Comparison of ENCODE assay signal across 8 cellular contexts in the genomic region with DNA sequence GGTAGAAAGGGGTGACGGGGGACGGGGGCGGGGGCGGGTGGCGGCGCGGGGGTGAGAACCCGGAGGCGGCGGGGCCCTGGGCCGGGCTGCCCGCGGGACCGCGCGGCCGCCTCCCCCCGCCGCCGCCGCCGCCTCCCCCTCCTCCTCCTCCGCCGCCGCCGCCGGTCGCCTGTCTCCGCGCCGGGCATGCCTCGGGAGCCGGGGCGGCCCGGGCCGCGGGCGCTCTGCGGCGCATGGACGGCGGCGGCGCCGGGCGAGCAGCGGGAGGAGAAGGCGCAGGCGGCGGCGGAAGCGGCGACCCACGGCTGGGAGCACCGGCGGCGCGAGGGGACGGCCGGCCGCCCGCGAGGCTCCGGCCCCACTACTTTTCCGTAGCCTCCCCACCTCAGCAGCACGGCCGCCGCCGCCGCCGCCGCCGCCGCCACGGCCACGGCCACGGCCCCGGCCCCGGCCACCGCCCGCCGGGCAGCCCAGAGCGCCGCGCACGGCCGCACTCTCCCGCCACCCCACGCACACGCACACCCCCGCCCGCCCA.
DNase-seq lines count a peak whose midpoint lies in the region; ATAC-seq and TF ChIP-seq lines count a peak whose summit lies in the region.

A gene (plus strand): TSS at position 161 of the 535 bp plus-strand sequence.

- H3K36me3 ChIP-seq in WERI-Rb-1 (no peaks in the 10 kb centered on the region), parathyroid adenoma (ENCODE audit: control insufficient read depth, insufficient read depth, low read length) (no peaks in the 10 kb centered on the region)

- H3K79me2 ChIP-seq in parathyroid adenoma = no peaks in the 10 kb centered on the region

- H3K27ac ChIP-seq in WERI-Rb-1 = no peak within 1 kb of the TSS
- peak within 1 kb of the TSS; percentile 53 for H3K27ac ChIP-seq in parathyroid adenoma

- H3K9me3 ChIP-seq in WERI-Rb-1 (ENCODE audit: severe bottlenecking) (no peaks in the 10 kb centered on the region), parathyroid adenoma (ENCODE audit: control insufficient read depth, low read length) (no peaks in the 10 kb centered on the region)

- DNase-seq in AG09309 (ENCODE audit: low read depth) = no peak
- DNase-seq in WERI-Rb-1 = no peak
- DNase-seq in globus pallidus (ENCODE audit: low spot score) = peak; percentile 50
- no peak for DNase-seq in KG1 (lab: John Stamatoyannopoulos, UW)
- DNase-seq in cortex of kidney (lab: John Stamatoyannopoulos, UW) = no peak

- H3K4me2 ChIP-seq in parathyroid adenoma (ENCODE audit: low read length) = peak within 1 kb of the TSS; percentile 71

- no peaks in the 10 kb centered on the region for H3K4me1 ChIP-seq in parathyroid adenoma

- TF ChIP-seq CTCF in AG09309 (IDR thresholded peaks at IDR 0.05; ENCODE audit: control insufficient read depth, insufficient read depth, low read depth, low read length, missing control alignments) (no peak), WERI-Rb-1 (IDR thresholded peaks at IDR 0.05; ENCODE audit: low read depth, low read length) (no peak), parathyroid adenoma (IDR thresholded peaks at IDR 0.05) (no peak)

- H3K4me3 ChIP-seq in AG09309 (ENCODE audit: control insufficient read depth, low read depth, low read length) = peak within 1 kb of the TSS; percentile 79
- H3K4me3 ChIP-seq in WERI-Rb-1 (ENCODE audit: low read depth, low read length) = peak within 1 kb of the TSS; percentile 76
- peak within 1 kb of the TSS; percentile 72 for H3K4me3 ChIP-seq in parathyroid adenoma (ENCODE audit: low read depth, low read length)

- peak within 1 kb of the TSS; percentile 93 for H2AFZ ChIP-seq in parathyroid adenoma

- ATAC-seq in GM19351 (IDR thresholded peaks at IDR 0.05; ENCODE audit: unreplicated experiment) (peak; percentile 30), GM18870 (IDR thresholded peaks at IDR 0.05; ENCODE audit: unreplicated experiment) (no peak)

- peaks cover 35% of the 10 kb centered on the region for H3K27me3 ChIP-seq in WERI-Rb-1 (ENCODE audit: insufficient read depth, low read depth, severe bottlenecking)
- H3K27me3 ChIP-seq in parathyroid adenoma (ENCODE audit: control insufficient read depth, insufficient read depth, low read length) = no peaks in the 10 kb centered on the region

- H3K9ac ChIP-seq in parathyroid adenoma = no peak within 1 kb of the TSS
